Comparison of ENCODE assay signal across 15 cellular contexts in genomic region chr1:226648421-226648820, GRCh38.
"Had no signal": no experiment of that assay in that cellular context is flagged by ENCODE, and none has a peak within 500 bp of the region (broad histone marks: within the 10 kb centered on the region; RNA-seq: fewer than 3 reads in every experiment).

No MANE protein-coding gene starts in this region.

- DNase-seq: activated CD4-positive, alpha-beta T cell treated with anti-CD3 and anti-CD28 coated beads, Interleukin-2, amount 50 U/mL, for 4 hours; activated naive CD4-positive, alpha-beta T cell treated with Interleukin-2 at 50 U/mL for 16 hours; activated T-cell treated with anti-CD3 and anti-CD28 coated beads for 4 hours; brain microvascular endothelial cell; colonic mucosa; hypothalamus; stimulated activated CD4-positive, alpha-beta T cell treated with anti-CD3 and anti-CD28 coated beads, Interleukin-15, amount 100 ng/mL, for 24 hours; stimulated activated CD4-positive, alpha-beta T cell treated with anti-CD3 and anti-CD28 coated beads, Interleukin-2, amount 100 ng/mL, for 48 hours; tibial artery had no signal

- H3K27ac Mint-ChIP-seq: activated T-helper 2 cell treated with anti-CD3 and anti-CD28 coated beads, Interferon-gamma antibody, Interleukin-2, Interleukin-4, amounts not matched to agents 10 μg/mL and 5 μg/mL and 100 μg/mL, durations not matched to agents 14 hours and 24 hours and 36 hours; mesothelial cell of epicardium had no signal

- H3K27me3 Mint-ChIP-seq: central memory CD8-positive, alpha-beta T cell had no signal

- ATAC-seq: right cardiac atrium had no signal

- H3K4me3 Mint-ChIP-seq: central memory CD8-positive, alpha-beta T cell; mesothelial cell of epicardium; neural crest cell had no signal

- H3K9me3 Mint-ChIP-seq: activated T-helper 2 cell treated with anti-CD3 and anti-CD28 coated beads, Interferon-gamma antibody, Interleukin-2, Interleukin-4, amounts not matched to agents 10 μg/mL and 5 μg/mL and 100 μg/mL, durations not matched to agents 14 hours and 24 hours and 36 hours; central memory CD8-positive, alpha-beta T cell; mesothelial cell of epicardium; neural crest cell had no signal

- H3K9me3 ChIP-seq: colonic mucosa, prostate gland, tibial artery had no signal
